Comparison of ENCODE assay signal across 12 cellular contexts in genomic region chr6:53042112-53042511, GRCh38. TPM values are rescaled to one million over a fixed set of nuclear protein-coding genes. Genes with fewer than 3 reads are reported as not detected.
A peak's percentile ranks its signal among the peaks of the same experiment; 100 is the strongest.
DNase-seq lines count a peak whose midpoint lies in the region; ATAC-seq and TF ChIP-seq lines count a peak whose summit lies in the region.
"Had no signal": no experiment of that assay in that cellular context is flagged by ENCODE, and none has a peak within 500 bp of the region (broad histone marks: within the 10 kb centered on the region; RNA-seq: fewer than 3 reads in every experiment).

No MANE protein-coding gene starts in this region.

- H3K36me3 Mint-ChIP-seq in activated naive CD4-positive, alpha-beta T cell treated with anti-CD3 and anti-CD28 coated beads, Interleukin-2, amount 10 ng/mL, durations not matched to agents 7 days and 5 days = peaks cover 24% of the 10 kb centered on the region

- no peaks in the 10 kb centered on the region for H3K27me3 Mint-ChIP-seq in activated naive CD4-positive, alpha-beta T cell treated with anti-CD3 and anti-CD28 coated beads, Interleukin-2, amount 10 ng/mL, durations not matched to agents 7 days and 5 days
- H3K27me3 Mint-ChIP-seq: activated naive CD4-positive, alpha-beta T cell treated with anti-CD3 and anti-CD28 coated beads, Interleukin-2, amount 50 U/mL, for 24 hours had no signal

- H3K79me2 ChIP-seq in PC-3 (ENCODE audit: low read length) = 0 out of 2 replicates have a peak, but pooled peaks cover 12% of the 10 kb centered on the region

- peak overlapping the region; percentile 49 for H3K9ac ChIP-seq in PC-3 (ENCODE audit: low read length)

- CTCF ChIA-PET in BJ (lab: Yijun Ruan, JAX) (interaction anchor here (1.1 to 1.3 kb wide), 3 partner anchors 12 to 46 kb away, joined by 4 to 7 read pairs (median 4); no protein-coding TSS in a partner anchor), PC-3 (lab: Charles Lee) (interaction anchor here (0.7 kb wide), 1 partner anchor 46 kb away, joined by 3 read pairs; no protein-coding TSS in a partner anchor)
- CTCF ChIA-PET in activated naive CD4-positive, alpha-beta T cell treated with anti-CD3 and anti-CD28 coated beads, Interleukin-2, amount 10 ng/mL, durations not matched to agents 7 days and 5 days (lab: Charles Lee) = no interaction called here

- H3K27ac ChIP-seq in PC-3 (ENCODE audit: low read length) (peak overlapping the region; percentile 86), muscle layer of duodenum (ENCODE audit: low read length) (peak overlapping the region; percentile 68)
- H3K27ac ChIP-seq: neutrophil had no signal

- H3K27ac Mint-ChIP-seq in activated naive CD4-positive, alpha-beta T cell treated with anti-CD3 and anti-CD28 coated beads, Interleukin-2, amount 10 ng/mL, durations not matched to agents 7 days and 5 days = no peak overlapping the region
- H3K27ac Mint-ChIP-seq: activated naive CD4-positive, alpha-beta T cell treated with anti-CD3 and anti-CD28 coated beads, Interleukin-2, amount 50 U/mL, for 24 hours had no signal

- H3K4me3 ChIP-seq in BJ (ENCODE audit: low read depth, low read length) (no peak overlapping the region), PC-3 (ENCODE audit: low read length) (peak overlapping the region; percentile 39), muscle layer of duodenum (ENCODE audit: low read depth in 1 of 2, low read length in 2 of 2) (no peak overlapping the region)

- no peak overlapping the region for H3K4me3 Mint-ChIP-seq in activated naive CD4-positive, alpha-beta T cell treated with anti-CD3 and anti-CD28 coated beads, Interleukin-2, amount 10 ng/mL, durations not matched to agents 7 days and 5 days
- H3K4me3 Mint-ChIP-seq: activated naive CD4-positive, alpha-beta T cell treated with anti-CD3 and anti-CD28 coated beads, Interleukin-2, amount 50 U/mL, for 24 hours had no signal

- peaks cover 39% of the 10 kb centered on the region for H3K4me1 ChIP-seq in PC-3 (ENCODE audit: insufficient read depth, low read length)
- H3K4me1 ChIP-seq in muscle layer of duodenum (ENCODE audit: control insufficient read depth in 1 of 2, insufficient read depth in 2 of 2, low read length in 2 of 2) = peaks cover 8 to 15% of the 10 kb centered on the region in 2 donors

- peak overlapping the region; percentile 76 for H3K4me2 ChIP-seq in PC-3 (ENCODE audit: low read length)

- H3K4me1 Mint-ChIP-seq in activated naive CD4-positive, alpha-beta T cell treated with anti-CD3 and anti-CD28 coated beads, Interleukin-2, amount 10 ng/mL, durations not matched to agents 7 days and 5 days = peaks cover 2% of the 10 kb centered on the region

- BruUV-seq in PC-3 (replicated peaks; lab: Mats Ljungman, UMichigan) = no TSS peak

- H3K36me3 ChIP-seq in BJ (ENCODE audit: control insufficient read depth, insufficient read depth, low read length) (peaks cover 5% of the 10 kb centered on the region; the same call in 1 of the 2 replicates), PC-3 (ENCODE audit: low read depth, low read length) (peaks cover 15% of the 10 kb centered on the region), muscle layer of duodenum (ENCODE audit: control insufficient read depth in 1 of 2, insufficient read depth in 2 of 2, low read length in 2 of 2) (peaks cover 23 to 29% of the 10 kb centered on the region in 2 donors)

- POLR2A ChIA-PET in BJ (lab: Charles Lee) = no interaction called here
- POLR2A ChIA-PET in PC-3 (lab: Charles Lee; ENCODE audit: unreplicated experiment) = interaction anchor here (1.0 kb wide), 1 partner anchor 47 kb away, joined by 9 read pairs; no protein-coding TSS in a partner anchor

- H3K9me3 Mint-ChIP-seq in activated naive CD4-positive, alpha-beta T cell treated with anti-CD3 and anti-CD28 coated beads, Interleukin-2, amount 10 ng/mL, durations not matched to agents 7 days and 5 days = no peaks in the 10 kb centered on the region
- H3K9me3 Mint-ChIP-seq: activated naive CD4-positive, alpha-beta T cell treated with anti-CD3 and anti-CD28 coated beads, Interleukin-2, amount 50 U/mL, for 24 hours had no signal

- peak; percentile 71 for DNase-seq in BJ (ENCODE audit: low read depth)
- DNase-seq in PC-3 = peak; percentile 97
- peak; percentile 48 for DNase-seq in dermis blood vessel endothelial cell
- no peak for DNase-seq in occipital lobe (lab: John Stamatoyannopoulos, UW)
- DNase-seq in iPS-NIHi11 (ENCODE audit: low spot score) = no peak
- no peak for DNase-seq in activated naive CD4-positive, alpha-beta T cell treated with anti-CD3 and anti-CD28 coated beads, Interleukin-2, amount 10 ng/mL, durations not matched to agents 7 days and 5 days
- no peak for DNase-seq in NCI-H1105 treated with DMSO at 0.1 percent for 48 hours (lab: John Stamatoyannopoulos, UW)
- DNase-seq: DMS53, NCI-H524 had no signal

- H4K20me1 ChIP-seq in PC-3 (ENCODE audit: low read length) = no peaks in the 10 kb centered on the region

- TF ChIP-seq CTCF in BJ (IDR thresholded peaks at IDR 0.05; ENCODE audit: insufficient read depth, low read depth, low read length) = no peak
- no peak for TF ChIP-seq CTCF in PC-3 (conservative IDR thresholded peaks at IDR 0.05; ENCODE audit: low read depth, low read length)

- no peak overlapping the region for H2AFZ ChIP-seq in PC-3 (ENCODE audit: low read length)

- peak; percentile 80 for ATAC-seq in PC-3

- no peaks in the 10 kb centered on the region for H3K9me2 ChIP-seq in PC-3 (replicated peaks; ENCODE audit: low read length)

- no peaks in the 10 kb centered on the region for H3K27me3 ChIP-seq in BJ (ENCODE audit: control insufficient read depth, insufficient read depth, low read length)
- H3K27me3 ChIP-seq in PC-3 (ENCODE audit: low read length) = no peaks in the 10 kb centered on the region
- no peaks in the 10 kb centered on the region for H3K27me3 ChIP-seq in muscle layer of duodenum (ENCODE audit: low read depth, low read length)
- H3K27me3 ChIP-seq: neutrophil had no signal

- intact Hi-C loops in PC-3 (cut with micrococcal nuclease) = no loop called here

- H3K9me3 ChIP-seq in PC-3 (ENCODE audit: low read length) (no peaks in the 10 kb centered on the region), muscle layer of duodenum (ENCODE audit: control insufficient read depth in 1 of 2, low read length in 2 of 2) (no peaks in the 10 kb centered on the region)
- H3K9me3 ChIP-seq: neutrophil had no signal

- H3F3A ChIP-seq in PC-3 (ENCODE audit: low read length, unreplicated experiment) = peaks cover 5% of the 10 kb centered on the region

RNA-seq across cellular contexts. Expression of gene CILK1, which starts 19.5 kb away (rescaled TPM):
- polyA plus RNA-seq in BJ (2011; rRNA removed) = 12.9 and 15.2 TPM in 2 replicates
- polyA minus RNA-seq in BJ (2011; rRNA and poly(A)+ RNA removed) = 8.6 and 8.7 TPM in 2 replicates
- total RNA-seq in PC-3 (2014; rRNA removed) (8.5 and 9.7 TPM in 2 replicates), dermis blood vessel endothelial cell (4.6 and 6.8 TPM in 2 replicates), occipital lobe (34.5 TPM)

RNA-seq across cellular contexts. Expression of gene FBXO9, which starts 23.1 kb away (rescaled TPM):
- polyA plus RNA-seq in BJ (2011; rRNA removed) = 78.9 and 83.5 TPM in 2 replicates
- 33.0 and 38.4 TPM in 2 replicates for polyA minus RNA-seq in BJ (2011; rRNA and poly(A)+ RNA removed)
- total RNA-seq in PC-3 (2014; rRNA removed) (30.3 and 54.6 TPM in 2 replicates), dermis blood vessel endothelial cell (36.9 and 41.6 TPM in 2 replicates), occipital lobe (54.7 TPM)

RNA-seq across cellular contexts. Expression of gene GSTA4, which starts 47.0 kb away (rescaled TPM):
- polyA plus RNA-seq in BJ (2011; rRNA removed) = 20.9 and 35.1 TPM in 2 replicates
- 3.6 and 3.9 TPM in 2 replicates for polyA minus RNA-seq in BJ (2011; rRNA and poly(A)+ RNA removed)
- 10.1 and 20.9 TPM in 2 replicates for total RNA-seq in PC-3 (2014; rRNA removed)
- 17.7 and 26.1 TPM in 2 replicates for total RNA-seq in dermis blood vessel endothelial cell
- 145 TPM for total RNA-seq in occipital lobe

Comparison
In these comparisons a context has a peak if more than half of its experiments do, and no peak if none do; other contexts are left out.
1. DNase-seq: peak in BJ (single experiment), PC-3 (single experiment) and dermis blood vessel endothelial cell (single experiment); none in occipital lobe (single experiment), iPS-NIHi11 (single experiment), activated naive CD4-positive, alpha-beta T cell treated with anti-CD3 and anti-CD28 coated beads, Interleukin-2, amount 10 ng/mL, durations not matched to agents 7 days and 5 days (single experiment) and NCI-H1105 treated with DMSO at 0.1 percent for 48 hours (single experiment).